Comparison of ENCODE assay signal across 8 cellular contexts in the genomic region with DNA sequence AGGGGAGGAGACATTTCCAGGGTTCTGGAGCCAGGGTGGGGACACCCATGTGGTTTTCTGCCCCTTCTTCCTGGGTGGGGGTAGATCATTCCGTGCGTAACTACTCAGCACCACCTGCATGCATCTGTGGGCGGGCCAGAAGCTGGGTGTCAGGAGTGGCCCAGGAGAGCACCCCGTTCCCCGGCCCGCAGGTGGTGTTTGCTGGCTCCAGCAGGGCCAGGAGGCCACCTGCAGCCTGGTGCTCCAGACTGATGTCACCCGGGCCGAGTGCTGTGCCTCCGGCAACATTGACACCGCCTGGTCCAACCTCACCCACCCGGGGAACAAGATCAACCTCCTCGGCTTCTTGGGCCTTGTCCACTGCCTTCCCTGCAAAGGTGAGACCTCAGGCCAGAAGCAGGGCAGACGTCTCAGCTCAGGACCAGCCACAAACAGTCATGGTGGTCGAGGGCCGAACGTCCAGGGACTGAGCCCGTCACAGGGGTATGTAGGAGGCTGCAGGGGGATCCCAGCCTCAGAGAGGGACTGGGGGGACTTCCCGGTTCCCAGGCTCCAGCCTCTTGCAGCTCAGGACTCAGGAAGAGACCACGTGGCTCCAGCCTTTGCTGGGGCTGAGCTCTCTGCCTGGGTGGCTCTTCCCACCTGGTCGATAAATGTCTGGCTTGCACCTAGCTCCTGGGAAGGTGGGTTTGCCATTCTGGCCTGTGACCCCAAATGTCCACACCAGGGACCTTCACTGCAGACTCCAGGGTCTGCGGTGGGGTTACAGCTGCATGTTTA. TPM values are rescaled to one million over a fixed set of nuclear protein-coding genes. Genes with fewer than 3 reads are reported as not detected.
A peak's percentile ranks its signal among the peaks of the same experiment; 100 is the strongest.
DNase-seq lines count a peak whose midpoint lies in the region; ATAC-seq and TF ChIP-seq lines count a peak whose summit lies in the region.

No MANE protein-coding gene starts in this region.

- H3K27ac Mint-ChIP-seq in activated CD4-positive, alpha-beta T cell treated with anti-CD3 and anti-CD28 coated beads for 36 hours = no peak overlapping the region

- ATAC-seq in activated CD4-positive, alpha-beta T cell treated with anti-CD3 and anti-CD28 coated beads for 36 hours = no peak
- ATAC-seq in GM21786 (IDR thresholded peaks at IDR 0.05; ENCODE audit: unreplicated experiment) = no peak

- H3K9me3 Mint-ChIP-seq in activated CD4-positive, alpha-beta T cell treated with anti-CD3 and anti-CD28 coated beads for 36 hours (ENCODE audit: low read depth) = no peaks in the 10 kb centered on the region

- no peak overlapping the region for H3K4me3 ChIP-seq in NT2/D1 (ENCODE audit: insufficient read length, low read depth)
- H3K4me3 ChIP-seq in epithelial cell of proximal tubule (ENCODE audit: low read depth, low read length) = peak overlapping the region; percentile 64
- peak overlapping the region; percentile 88 for H3K4me3 ChIP-seq in retinal pigment epithelial cell (ENCODE audit: low read length)

- H3K9me3 ChIP-seq in NT2/D1 (ENCODE audit: insufficient read depth, low read length) = no peaks in the 10 kb centered on the region

- DNase-seq in ELR (ENCODE audit: low read depth) (peak; percentile 42), NT2/D1 (ENCODE audit: low read depth, low spot score) (no peak), epithelial cell of proximal tubule (ENCODE audit: low read depth) (no peak), retinal pigment epithelial cell (ENCODE audit: low read depth) (no peak), NCI-H2227 (lab: John Stamatoyannopoulos, UW; ENCODE audit: unreplicated experiment) (no peak), activated gamma-delta T cell (lab: John Stamatoyannopoulos, UW) (no peak)
- no peak for DNase-seq in activated CD4-positive, alpha-beta T cell treated with anti-CD3 and anti-CD28 coated beads for 36 hours

- H3K27me3 ChIP-seq in NT2/D1 (ENCODE audit: insufficient read depth, insufficient read length) = peaks cover 12% of the 10 kb centered on the region

- H3K36me3 ChIP-seq in NT2/D1 (ENCODE audit: insufficient read depth, insufficient read length, low read length) = peaks cover 23% of the 10 kb centered on the region

- intact Hi-C loops in activated CD4-positive, alpha-beta T cell treated with anti-CD3 and anti-CD28 coated beads for 36 hours (cut with DNase I, micrococcal nuclease) = no loop called here

- peaks cover 5% of the 10 kb centered on the region for H3K4me1 Mint-ChIP-seq in activated CD4-positive, alpha-beta T cell treated with anti-CD3 and anti-CD28 coated beads for 36 hours

- peaks cover 24% of the 10 kb centered on the region for H3K4me1 ChIP-seq in NT2/D1 (ENCODE audit: insufficient read depth, insufficient read length)

- peak overlapping the region; percentile 66 for H3K9ac ChIP-seq in NT2/D1 (ENCODE audit: insufficient read length, low read depth)

- no peaks in the 10 kb centered on the region for H3K36me3 Mint-ChIP-seq in activated CD4-positive, alpha-beta T cell treated with anti-CD3 and anti-CD28 coated beads for 36 hours (ENCODE audit: low read depth)

- CTCF ChIA-PET in activated CD4-positive, alpha-beta T cell treated with anti-CD3 and anti-CD28 coated beads for 36 hours (lab: Charles Lee) = interaction anchor here (1.1 kb wide), 2 partner anchors 43 to 54 kb away, joined by 3 to 4 read pairs; no protein-coding TSS in a partner anchor

- TF ChIP-seq CTCF in epithelial cell of proximal tubule (conservative IDR thresholded peaks at IDR 0.05; ENCODE audit: low read depth, low read length) (no peak), retinal pigment epithelial cell (conservative IDR thresholded peaks at IDR 0.05; ENCODE audit: low read depth, low read length) (no peak)

- H3K27me3 Mint-ChIP-seq in activated CD4-positive, alpha-beta T cell treated with anti-CD3 and anti-CD28 coated beads for 36 hours = peaks cover 14% of the 10 kb centered on the region

- POLR2A ChIA-PET in activated CD4-positive, alpha-beta T cell treated with anti-CD3 and anti-CD28 coated beads for 36 hours (lab: Charles Lee) = interaction anchor here (0.6 kb wide), 1 partner anchor 67 kb away, joined by 3 read pairs; no protein-coding TSS in a partner anchor

- H3K4me3 Mint-ChIP-seq in activated CD4-positive, alpha-beta T cell treated with anti-CD3 and anti-CD28 coated beads for 36 hours = no peak overlapping the region

RNA-seq across cellular contexts. Expression of gene FSTL3, which starts 1.6 kb away (rescaled TPM):
- total RNA-seq in epithelial cell of proximal tubule = 199 and 483 TPM in 2 replicates
- 10 to 100 TPM in 1 of 2 experiments, 1 to 10 TPM in 1; 8.5 to 10.1 TPM for total RNA-seq in activated CD4-positive, alpha-beta T cell treated with anti-CD3 and anti-CD28 coated beads for 36 hours

RNA-seq across cellular contexts. Expression of gene RNF126, which starts 14.8 kb away (rescaled TPM):
- 102 and 161 TPM in 2 replicates for total RNA-seq in epithelial cell of proximal tubule
- 10 to 100 TPM; 83.0 to 91.3 TPM for total RNA-seq in activated CD4-positive, alpha-beta T cell treated with anti-CD3 and anti-CD28 coated beads for 36 hours

RNA-seq across cellular contexts. Expression of gene PRSS57, which starts 17.5 kb away (rescaled TPM):
- not detected in 2 replicates for total RNA-seq in epithelial cell of proximal tubule
- total RNA-seq in activated CD4-positive, alpha-beta T cell treated with anti-CD3 and anti-CD28 coated beads for 36 hours = not detected

RNA-seq across cellular contexts. Expression of gene PALM, which starts 30.9 kb away (rescaled TPM):
- 3.2 and 17.1 TPM in 2 replicates for total RNA-seq in epithelial cell of proximal tubule
- total RNA-seq in activated CD4-positive, alpha-beta T cell treated with anti-CD3 and anti-CD28 coated beads for 36 hours = under 1 TPM in 1 of 2 experiments, not detected in 1; 0.18 TPM

RNA-seq across cellular contexts. Expression of gene FGF22, which starts 38.1 kb away (rescaled TPM):
- 0.29 TPM in 1 of 2 replicates, not detected in the other for total RNA-seq in epithelial cell of proximal tubule
- not detected for total RNA-seq in activated CD4-positive, alpha-beta T cell treated with anti-CD3 and anti-CD28 coated beads for 36 hours

Comparison
In these comparisons a context has a peak if more than half of its experiments do, and no peak if none do; other contexts are left out.
1. RNA of gene FSTL3, which starts 1.6 kb away (total RNA-seq): 199 to 483 TPM in epithelial cell of proximal tubule; 8.5 to 10.1 TPM in activated CD4-positive, alpha-beta T cell treated with anti-CD3 and anti-CD28 coated beads for 36 hours; every median in the first group is over 10 times any median in the second.